Comparison of ENCODE assay signal across 8 cellular contexts in the genomic region with DNA sequence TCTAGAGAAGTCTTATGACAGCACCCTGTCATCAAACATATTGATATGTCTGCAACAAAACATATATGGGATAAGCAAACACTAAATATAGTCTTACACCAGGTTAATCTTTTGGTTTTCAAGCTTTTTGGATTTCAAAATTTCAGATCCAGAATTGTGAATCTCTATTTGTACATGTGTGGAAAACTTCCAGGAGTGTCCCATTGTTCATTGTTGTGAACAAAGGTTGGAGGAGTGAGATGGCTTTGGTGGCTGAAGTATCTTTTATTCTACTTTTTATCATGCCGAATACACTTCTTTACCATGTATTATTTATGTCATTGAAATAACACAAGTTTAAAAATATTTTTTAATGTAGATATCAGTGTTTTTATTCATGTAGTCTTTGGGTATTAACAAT. TPM values are rescaled to one million over a fixed set of nuclear protein-coding genes. Genes with fewer than 3 reads are reported as not detected.
"Had no signal": no experiment of that assay in that cellular context is flagged by ENCODE, and none has a peak within 500 bp of the region (broad histone marks: within the 10 kb centered on the region; RNA-seq: fewer than 3 reads in every experiment).

No MANE protein-coding gene starts in this region.

- H3K27ac ChIP-seq: GM23248 had no signal

- H3K9me3 ChIP-seq: HAP-1 had no signal

- H3K4me1 ChIP-seq: HAP-1 had no signal

- H3K36me3 ChIP-seq: HAP-1 had no signal

- FAIRE-seq: HTR-8/SVneo had no signal

- H3K4me3 ChIP-seq: GM23248, HAP-1 had no signal

- DNase-seq: GM23248, GOT3, H7, HFFc6, IMR-90 had no signal

RNA-seq across cellular contexts. Expression of gene FHIT, which starts 5.9 kb away (rescaled TPM):
- total RNA-seq: HT-29, IMR-90 had no signal
